ENCODE assay signal across 26 cellular contexts in the genomic region with DNA sequence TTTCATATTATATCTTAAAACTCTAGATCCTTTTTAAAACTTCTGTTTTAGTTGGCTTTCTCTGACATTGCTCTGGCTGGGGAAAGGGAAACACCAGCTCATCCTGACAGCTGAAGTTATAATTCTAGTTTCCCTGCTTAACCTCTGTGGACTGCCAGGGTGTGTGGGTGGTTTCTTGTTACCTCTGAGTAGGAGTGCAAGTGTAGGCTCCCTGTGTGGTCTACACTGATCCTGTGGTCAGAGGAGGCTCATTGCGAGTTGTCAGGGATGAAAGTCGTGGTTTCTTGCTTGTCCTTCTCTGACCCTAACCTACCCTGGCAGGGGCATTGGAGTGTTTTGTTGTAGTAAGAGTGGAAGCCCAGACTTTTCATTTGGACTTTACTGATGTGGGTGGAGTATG.
"Had no signal": no experiment of that assay in that cellular context is flagged by ENCODE, and none has a peak within 500 bp of the region (broad histone marks: within the 10 kb centered on the region; RNA-seq: fewer than 3 reads in every experiment).

No MANE protein-coding gene starts in this region.

- H3K4me3 ChIP-seq: left lung, lower lobe of right lung, ovary, right atrium auricular region, right lobe of liver, skin epidermis, stomach, testis, thyroid gland, transverse colon, upper lobe of left lung, vagina had no signal

- H3K9me3 ChIP-seq: right lobe of liver, testis, thyroid gland had no signal

- H3K4me1 ChIP-seq: left lung, lower lobe of right lung, right atrium auricular region, right lobe of liver, stomach, testis, thyroid gland, transverse colon, upper lobe of left lung, vagina had no signal

- ATAC-seq: left cardiac atrium; left lung; lower lobe of right lung; natural killer cell; right lobe of liver; stimulated activated naive B cell treated with anti-CD40 and anti-IgM and Interleukin-4, amounts not matched to agents 10 μg/mL and 1 μg/mL and 100 μg/mL, for 72 hours; stimulated activated naive CD8-positive, alpha-beta T cell treated with anti-CD3 and anti-CD28 coated beads, Interleukin-15, Interleukin-2, amounts not matched to agents 100 U/mL and 50 U/mL, for 24 hours had no signal

- H3K27me3 ChIP-seq: ovary, right atrium auricular region, right lobe of liver, testis, thyroid gland, upper lobe of left lung, vagina had no signal

- H3K4me1 Mint-ChIP-seq: naive B cell; natural killer cell; stimulated activated naive B cell treated with anti-CD40 and anti-IgM and Interleukin-4, amounts not matched to agents 10 μg/mL and 1 μg/mL and 100 μg/mL, for 72 hours had no signal

- H3K36me3 ChIP-seq: left lung, lower lobe of right lung, ovary, right atrium auricular region, right lobe of liver, stomach, thyroid gland, transverse colon, upper lobe of left lung, vagina had no signal

- H3K27ac ChIP-seq: left lung, lower lobe of right lung, ovary, right atrium auricular region, right lobe of liver, skin epidermis, stomach, testis, thyroid gland, transverse colon, upper lobe of left lung, vagina had no signal

- DNase-seq: hippocampal formation; kidney glomerular epithelial cell; left cardiac atrium; left lung; lower lobe of right lung; mammary epithelial cell; mesenchymal stem cell; naive B cell; natural killer cell; ovary; right lobe of liver; stimulated activated CD4-positive, alpha-beta T cell treated with anti-CD3 and anti-CD28 coated beads, Interleukin-12 subunit alpha, Interleukin-12 subunit beta, amount 100 ng/mL, for 4 hours; stimulated activated CD4-positive, alpha-beta T cell treated with anti-CD3 and anti-CD28 coated beads, Interleukin-15, amount 100 ng/mL, for 24 hours; stimulated activated CD4-positive, alpha-beta T cell treated with anti-CD3 and anti-CD28 coated beads, Interleukin-2, amount 100 ng/mL, for 24 hours; stimulated activated CD4-positive, alpha-beta T cell treated with anti-CD3 and anti-CD28 coated beads, Interleukin-4, amount 100 ng/mL, for 1 hour; stimulated activated naive B cell treated with anti-CD40 and anti-IgM and Interleukin-4, amounts not matched to agents 10 μg/mL and 1 μg/mL and 100 μg/mL, for 72 hours; stimulated activated naive CD8-positive, alpha-beta T cell treated with anti-CD3 and anti-CD28 coated beads, Interleukin-15, Interleukin-2, amounts not matched to agents 100 U/mL and 50 U/mL, for 24 hours; stomach; testis; thyroid gland; transverse colon; upper lobe of left lung had no signal

- H3K27ac Mint-ChIP-seq: naive B cell; natural killer cell; progenitor cell of endocrine pancreas; stimulated activated naive B cell treated with anti-CD40 and anti-IgM and Interleukin-4, amounts not matched to agents 10 μg/mL and 1 μg/mL and 100 μg/mL, for 72 hours had no signal

- H3K4me3 Mint-ChIP-seq: natural killer cell; stimulated activated naive B cell treated with anti-CD40 and anti-IgM and Interleukin-4, amounts not matched to agents 10 μg/mL and 1 μg/mL and 100 μg/mL, for 72 hours had no signal
